Comparison of ENCODE assay signal across 15 cellular contexts in genomic region chr17:28705074-28705659, GRCh38. TPM values are rescaled to one million over a fixed set of nuclear protein-coding genes. Genes with fewer than 3 reads are reported as not detected.
DNase-seq lines count a peak whose midpoint lies in the region; ATAC-seq and TF ChIP-seq lines count a peak whose summit lies in the region.
"Had no signal": no experiment of that assay in that cellular context is flagged by ENCODE, and none has a peak within 500 bp of the region (broad histone marks: within the 10 kb centered on the region; RNA-seq: fewer than 3 reads in every experiment).

No MANE protein-coding gene starts in this region.

- no peaks in the 10 kb centered on the region for H3K27me3 Mint-ChIP-seq in natural killer cell (ENCODE audit: low read depth in 2 of 2)
- no peaks in the 10 kb centered on the region for H3K27me3 Mint-ChIP-seq in natural killer cell treated with Interleukin-12 subunit alpha and Interleukin-12 subunit beta and Interleukin-15 and Interleukin-18, amount 100 ng/mL, for 72 hours
- no peaks in the 10 kb centered on the region for H3K27me3 Mint-ChIP-seq in endodermal cell (ENCODE audit: insufficient read depth)

- H3K36me3 ChIP-seq in Panc1 (ENCODE audit: control insufficient read depth, insufficient read depth, low read length) (peaks cover 2% of the 10 kb centered on the region; the same call in 1 of the 2 replicates), endodermal cell (ENCODE audit: control insufficient read depth, insufficient read depth, low read length) (peaks cover 33% of the 10 kb centered on the region), subcutaneous abdominal adipose tissue (ENCODE audit: control insufficient read depth in 5 of 5, insufficient read depth in 5 of 5, low read length in 5 of 5) (peaks cover 0 to 56% (median 47%) of the 10 kb centered on the region in 5 donors)

- peak overlapping the region; percentile 27; the same call in 1 of the 2 replicates for H3K27ac ChIP-seq in Panc1 (ENCODE audit: low read length)
- no peak overlapping the region for H3K27ac ChIP-seq in endodermal cell (ENCODE audit: low read depth, low read length)
- peak overlapping the region; percentile 23 for H3K27ac ChIP-seq in subcutaneous abdominal adipose tissue (ENCODE audit: low read depth, low read length)
- H3K27ac ChIP-seq: left ventricle myocardium inferior, pancreas had no signal

- H3K27ac Mint-ChIP-seq in natural killer cell, result peak overlapping the region; percentile 43 to 54
- peak overlapping the region in 1 of 2 donors; percentile 57 for H3K27ac Mint-ChIP-seq in natural killer cell treated with Interleukin-12 subunit alpha and Interleukin-12 subunit beta and Interleukin-15 and Interleukin-18, amount 100 ng/mL, for 72 hours
- H3K27ac Mint-ChIP-seq in endodermal cell, result peak overlapping the region; percentile 86

- CTCF ChIA-PET in Panc1 (lab: Charles Lee), result no interaction called here

- ATAC-seq in natural killer cell, result no peak
- ATAC-seq in natural killer cell treated with Interleukin-12 subunit alpha and Interleukin-12 subunit beta and Interleukin-15 and Interleukin-18, amount 100 ng/mL, for 72 hours, result no peak
- peak; percentile 19; the same call in 1 of the 2 replicates for ATAC-seq in Panc1
- ATAC-seq: pancreas, sciatic nerve had no signal

- intact Hi-C loops in natural killer cell (cut with micrococcal nuclease) (no loop called here), Panc1 (cut with micrococcal nuclease; ENCODE audit: unreplicated experiment) (no loop called here)

- BruUV-seq in Panc1 (replicated peaks; lab: Mats Ljungman, UMichigan), result no TSS peak

- in situ Hi-C loops in Panc1 (cut with HindIII; ENCODE audit: low pct_unique_long_range_greater_than_20kb, low sequenced_read_pairs), result no loop called here

- H3K27me3 ChIP-seq in Panc1 (ENCODE audit: control insufficient read depth, insufficient read depth, low read length) (no peaks in the 10 kb centered on the region), endodermal cell (ENCODE audit: control insufficient read depth, insufficient read depth, low read length, poor library complexity, severe bottlenecking) (no peaks in the 10 kb centered on the region), subcutaneous abdominal adipose tissue (ENCODE audit: control insufficient read depth in 5 of 5, insufficient read depth in 4 of 5, low read length in 5 of 5) (no peaks in the 10 kb centered on the region)
- H3K27me3 ChIP-seq: pancreas had no signal

- H3K9me3 Mint-ChIP-seq in natural killer cell (no peaks in the 10 kb centered on the region), endodermal cell (no peaks in the 10 kb centered on the region)
- H3K9me3 Mint-ChIP-seq in natural killer cell treated with Interleukin-12 subunit alpha and Interleukin-12 subunit beta and Interleukin-15 and Interleukin-18, amount 100 ng/mL, for 72 hours, result no peaks in the 10 kb centered on the region

- no peak for TF ChIP-seq CTCF in natural killer cell (IDR thresholded peaks at IDR 0.05)
- TF ChIP-seq CTCF in Panc1 (IDR thresholded peaks at IDR 0.05), result no peak
- TF ChIP-seq CTCF in endodermal cell (conservative IDR thresholded peaks at IDR 0.05), result no peak

- POLR2A ChIA-PET in Panc1 (lab: Charles Lee), result no interaction called here

- no peak overlapping the region for H3K4me3 ChIP-seq in Panc1 (ENCODE audit: low read depth in 2 of 2, low read length in 2 of 2)
- H3K4me3 ChIP-seq in endodermal cell (ENCODE audit: low read length), result no peak overlapping the region
- H3K4me3 ChIP-seq in subcutaneous abdominal adipose tissue (ENCODE audit: low read depth in 1 of 5, low read length in 5 of 5), result no peak overlapping the region
- H3K4me3 ChIP-seq: left ventricle myocardium inferior, pancreas had no signal

- H3K4me3 Mint-ChIP-seq in natural killer cell (no peak overlapping the region), endodermal cell (no peak overlapping the region)
- no peak overlapping the region for H3K4me3 Mint-ChIP-seq in natural killer cell treated with Interleukin-12 subunit alpha and Interleukin-12 subunit beta and Interleukin-15 and Interleukin-18, amount 100 ng/mL, for 72 hours

- no peaks in the 10 kb centered on the region for H3K36me3 Mint-ChIP-seq in natural killer cell
- H3K36me3 Mint-ChIP-seq in natural killer cell treated with Interleukin-12 subunit alpha and Interleukin-12 subunit beta and Interleukin-15 and Interleukin-18, amount 100 ng/mL, for 72 hours, result peaks cover 13% of the 10 kb centered on the region
- peaks cover 33% of the 10 kb centered on the region for H3K36me3 Mint-ChIP-seq in endodermal cell (ENCODE audit: low read depth)

- no peak overlapping the region for H3K9ac ChIP-seq in endodermal cell (ENCODE audit: extremely low read depth, low read length, poor library complexity, severe bottlenecking)
- H3K9ac ChIP-seq in subcutaneous abdominal adipose tissue (ENCODE audit: low read length in 5 of 5), result peak overlapping the region in 1 of 5 donors; percentile 0

- H3K4me1 Mint-ChIP-seq in natural killer cell (peaks cover 0 to 13% of the 10 kb centered on the region in 2 donors), endodermal cell (peaks cover 17% of the 10 kb centered on the region)
- H3K4me1 Mint-ChIP-seq in natural killer cell treated with Interleukin-12 subunit alpha and Interleukin-12 subunit beta and Interleukin-15 and Interleukin-18, amount 100 ng/mL, for 72 hours (ENCODE audit: low read depth in 2 of 2), result peaks cover 0 to 5% of the 10 kb centered on the region in 2 donors

- no peaks in the 10 kb centered on the region for H3K9me3 ChIP-seq in Panc1 (ENCODE audit: control insufficient read depth, insufficient read depth, low read depth, low read length)
- H3K9me3 ChIP-seq in endodermal cell (ENCODE audit: control insufficient read depth, low read length), result no peaks in the 10 kb centered on the region
- no peaks in the 10 kb centered on the region for H3K9me3 ChIP-seq in subcutaneous abdominal adipose tissue (ENCODE audit: control insufficient read depth in 5 of 5, low read length in 5 of 5)
- H3K9me3 ChIP-seq: left ventricle myocardium inferior, pancreas had no signal

- no peaks in the 10 kb centered on the region for H3K4me1 ChIP-seq in Panc1 (ENCODE audit: control insufficient read depth, insufficient read depth, low read length)
- peaks cover 3% of the 10 kb centered on the region for H3K4me1 ChIP-seq in endodermal cell (ENCODE audit: control insufficient read depth, insufficient read depth, low read length)
- H3K4me1 ChIP-seq in subcutaneous abdominal adipose tissue (ENCODE audit: control insufficient read depth in 5 of 5, insufficient read depth in 5 of 5, low read length in 5 of 5), result peaks cover 0 to 15% (median 12%) of the 10 kb centered on the region in 5 donors
- H3K4me1 ChIP-seq: pancreas had no signal

- DNase-seq in natural killer cell (no peak), Panc1 (ENCODE audit: low read depth, low spot score) (no peak), endodermal cell (no peak), ecto neural progenitor cell (ENCODE audit: low spot score) (no peak), GF-D8 (lab: John Stamatoyannopoulos, UW) (no peak), cerebellum (ENCODE audit: low spot score) (no peak)
- DNase-seq in natural killer cell treated with Interleukin-12 subunit alpha and Interleukin-12 subunit beta and Interleukin-15 and Interleukin-18, amount 100 ng/mL, for 72 hours (ENCODE audit: low spot score), result no peak
- DNase-seq: activated CD4-positive, CD25-positive, alpha-beta regulatory T cell; left ventricle myocardium inferior; NCI-H1048; NCI-H526; SHP77 had no signal

- 81 to 84% methylated on average over 3 to 5 of the region's 5 CpGs for WGBS in endodermal cell (ENCODE audit: insufficient coverage in 1 of 2, insufficient read length in 1 of 2), 2 experiments

RNA-seq across cellular contexts. Expression of gene PROCA1, which starts 6.5 kb away (rescaled TPM):
- total RNA-seq in natural killer cell (1 to 10 TPM; 2.3 to 5.8 (median 3.6) TPM), Panc1 (2021; ENCODE audit: unreplicated experiment) (4.9 TPM), endodermal cell (10 to 100 TPM; 28.7 to 41.6 TPM), cerebellum (6.1 TPM)
- total RNA-seq in natural killer cell treated with Interleukin-12 subunit alpha and Interleukin-12 subunit beta and Interleukin-15 and Interleukin-18, amount 100 ng/mL, for 72 hours, result 1 to 10 TPM; 3.7 to 4.6 TPM
- 3.6 TPM for polyA plus RNA-seq in Panc1 (2012; ENCODE audit: insufficient read length)
- polyA plus RNA-seq in endodermal cell (2013, experiment 1 of 2), result 20.6 TPM
- 19.2 TPM for polyA plus RNA-seq in endodermal cell (2013, experiment 2 of 2)

RNA-seq across cellular contexts. Expression of gene RAB34, which starts 12.5 kb away (rescaled TPM):
- total RNA-seq in natural killer cell, result 10 to 100 TPM in 1 of 3 donors, 1 to 10 TPM in 2; 3.7 to 12.9 (median 3.8) TPM
- total RNA-seq in natural killer cell treated with Interleukin-12 subunit alpha and Interleukin-12 subunit beta and Interleukin-15 and Interleukin-18, amount 100 ng/mL, for 72 hours, result 10 to 100 TPM in 1 of 2 donors, 1 to 10 TPM in 1; 8.5 to 25.7 TPM
- 284 TPM for total RNA-seq in Panc1 (2021; ENCODE audit: unreplicated experiment)
- polyA plus RNA-seq in Panc1 (2012; ENCODE audit: insufficient read length), result 260 TPM
- 100 to 1,000 TPM; 111 to 112 TPM for total RNA-seq in endodermal cell
- 92.9 TPM for polyA plus RNA-seq in endodermal cell (2013, experiment 1 of 2)
- polyA plus RNA-seq in endodermal cell (2013, experiment 2 of 2), result 105 TPM
- total RNA-seq in cerebellum, result 17.4 TPM

RNA-seq across cellular contexts. Expression of gene RPL23A, which starts 14.6 kb away (rescaled TPM):
- total RNA-seq in natural killer cell, result 1,000 to 10,000 TPM; 1,375 to 1,532 (median 1,498) TPM
- total RNA-seq in natural killer cell treated with Interleukin-12 subunit alpha and Interleukin-12 subunit beta and Interleukin-15 and Interleukin-18, amount 100 ng/mL, for 72 hours, result 1,000 to 10,000 TPM; 1,264 to 1,439 TPM
- 1,475 TPM for total RNA-seq in Panc1 (2021; ENCODE audit: unreplicated experiment)
- polyA plus RNA-seq in Panc1 (2012; ENCODE audit: insufficient read length), result 1,113 TPM
- 1,000 to 10,000 TPM; 1,639 TPM for total RNA-seq in endodermal cell
- polyA plus RNA-seq in endodermal cell (2013, experiment 1 of 2), result 2,129 TPM
- polyA plus RNA-seq in endodermal cell (2013, experiment 2 of 2), result 2,042 TPM
- total RNA-seq in cerebellum, result 170 TPM

RNA-seq across cellular contexts. Expression of gene TLCD1, which starts 20.9 kb away (rescaled TPM):
- 1 to 10 TPM in 1 of 3 donors, not detected in 2; 1.0 TPM for total RNA-seq in natural killer cell
- 1 to 10 TPM; 1.5 to 9.7 TPM for total RNA-seq in natural killer cell treated with Interleukin-12 subunit alpha and Interleukin-12 subunit beta and Interleukin-15 and Interleukin-18, amount 100 ng/mL, for 72 hours
- 55.7 TPM for total RNA-seq in Panc1 (2021; ENCODE audit: unreplicated experiment)
- 52.2 TPM for polyA plus RNA-seq in Panc1 (2012; ENCODE audit: insufficient read length)
- 10 to 100 TPM; 17.0 to 22.9 TPM for total RNA-seq in endodermal cell
- 8.3 TPM for polyA plus RNA-seq in endodermal cell (2013, experiment 1 of 2)
- 7.2 TPM for polyA plus RNA-seq in endodermal cell (2013, experiment 2 of 2)
- total RNA-seq in cerebellum, result 1.5 TPM

RNA-seq across cellular contexts. Expression of gene NEK8, which starts 23.4 kb away (rescaled TPM):
- total RNA-seq in natural killer cell (1 to 10 TPM; 5.9 to 7.4 (median 6.8) TPM), Panc1 (2021; ENCODE audit: unreplicated experiment) (11.9 TPM), endodermal cell (10 to 100 TPM; 11.2 to 15.7 TPM), cerebellum (2.2 TPM)
- total RNA-seq in natural killer cell treated with Interleukin-12 subunit alpha and Interleukin-12 subunit beta and Interleukin-15 and Interleukin-18, amount 100 ng/mL, for 72 hours, result 10 to 100 TPM in 1 of 2 donors, 1 to 10 TPM in 1; 3.2 to 10.2 TPM
- 9.1 TPM for polyA plus RNA-seq in Panc1 (2012; ENCODE audit: insufficient read length)
- 5.7 TPM for polyA plus RNA-seq in endodermal cell (2013, experiment 1 of 2)
- polyA plus RNA-seq in endodermal cell (2013, experiment 2 of 2), result 5.5 TPM
